Comparison of ENCODE assay signal across 8 cellular contexts in the genomic region with DNA sequence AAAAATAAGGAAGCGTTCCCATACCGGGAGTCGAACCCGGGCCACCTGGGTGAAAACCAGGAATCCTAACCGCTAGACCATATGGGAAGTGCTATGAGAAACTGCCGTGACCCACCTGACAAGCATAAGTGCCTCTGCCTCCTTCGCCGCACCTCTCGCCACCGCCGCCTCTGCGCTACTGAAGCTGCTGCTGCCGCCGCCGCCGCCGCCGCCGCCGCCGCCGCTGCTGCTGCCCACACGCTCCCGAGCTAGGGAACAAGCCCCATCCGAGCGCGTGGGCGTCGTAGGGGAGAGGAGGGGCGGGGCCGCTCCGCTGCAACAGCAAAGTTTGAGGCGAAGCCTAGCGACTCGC. TPM values are rescaled to one million over a fixed set of nuclear protein-coding genes. Genes with fewer than 3 reads are reported as not detected.
DNase-seq lines count a peak whose midpoint lies in the region; ATAC-seq, FAIRE-seq and TF ChIP-seq lines count a peak whose summit lies in the region.

No MANE protein-coding gene starts in this region.

- intact Hi-C loops in activated T-helper 2 cell treated with anti-CD3 and anti-CD28 coated beads, Interferon-gamma antibody, Interleukin-2, Interleukin-4, amounts not matched to agents 10 μg/mL and 5 μg/mL and 100 μg/mL, durations not matched to agents 14 hours and 24 hours and 36 hours (cut with micrococcal nuclease): loop anchor here (1.0 to 2.0 kb wide), 7 partner anchors 41 to 397 kb away; partner anchors contain the start of genes ELF1, KBTBD6, NAA16 and RGCC
- intact Hi-C loops in stomach (cut with DNase I; ENCODE audit: low total_unique reads): no loop called here

- in situ Hi-C loops in Caki2 (cut with HindIII; ENCODE audit: low pct_unique_long_range_greater_than_20kb, low sequenced_read_pairs): no loop called here

- DNase-seq in Caki2 (ENCODE audit: low read depth): peak; percentile 82
- DNase-seq in HuH-7.5 (ENCODE audit: low spot score): peak; percentile 19
- peak; percentile 68 for DNase-seq in RCC 7860 (ENCODE audit: low spot score)
- peak; percentile 80 for DNase-seq in activated T-helper 2 cell treated with anti-CD3 and anti-CD28 coated beads, Interferon-gamma antibody, Interleukin-2, Interleukin-4, amounts not matched to agents 10 μg/mL and 5 μg/mL and 100 μg/mL, durations not matched to agents 14 hours and 24 hours and 36 hours (ENCODE audit: low spot score)
- DNase-seq in fibroblast of pulmonary artery (ENCODE audit: low read depth): no peak
- peak; percentile 87 for DNase-seq in nephron progenitor cell
- peak; percentile 84 for DNase-seq in stomach

- H3K4me3 Mint-ChIP-seq in activated T-helper 2 cell treated with anti-CD3 and anti-CD28 coated beads, Interferon-gamma antibody, Interleukin-2, Interleukin-4, amounts not matched to agents 10 μg/mL and 5 μg/mL and 100 μg/mL, durations not matched to agents 14 hours and 24 hours and 36 hours (ENCODE audit: low read depth): peak overlapping the region; percentile 95
- peak overlapping the region; percentile 93 for H3K4me3 Mint-ChIP-seq in nephron progenitor cell

- no peaks in the 10 kb centered on the region for H3K9me3 Mint-ChIP-seq in activated T-helper 2 cell treated with anti-CD3 and anti-CD28 coated beads, Interferon-gamma antibody, Interleukin-2, Interleukin-4, amounts not matched to agents 10 μg/mL and 5 μg/mL and 100 μg/mL, durations not matched to agents 14 hours and 24 hours and 36 hours
- no peaks in the 10 kb centered on the region for H3K9me3 Mint-ChIP-seq in nephron progenitor cell

- no peak for FAIRE-seq in RCC 7860 (lab: Jason Lieb, UNC)

- H3K27me3 ChIP-seq in stomach: no peaks in the 10 kb centered on the region

- no peak for TF ChIP-seq POLR2A in stomach (IDR thresholded peaks at IDR 0.05)

- H3K36me3 Mint-ChIP-seq in activated T-helper 2 cell treated with anti-CD3 and anti-CD28 coated beads, Interferon-gamma antibody, Interleukin-2, Interleukin-4, amounts not matched to agents 10 μg/mL and 5 μg/mL and 100 μg/mL, durations not matched to agents 14 hours and 24 hours and 36 hours (ENCODE audit: low read depth): peaks cover 29% of the 10 kb centered on the region
- peaks cover 10% of the 10 kb centered on the region for H3K36me3 Mint-ChIP-seq in nephron progenitor cell (ENCODE audit: low read depth)

- WGBS in stomach, 5 donors: 0 to 1% (median 0%) methylated on average over 18 to 35 of the region's 35 CpGs

- peaks cover 45% of the 10 kb centered on the region for H3K4me1 Mint-ChIP-seq in activated T-helper 2 cell treated with anti-CD3 and anti-CD28 coated beads, Interferon-gamma antibody, Interleukin-2, Interleukin-4, amounts not matched to agents 10 μg/mL and 5 μg/mL and 100 μg/mL, durations not matched to agents 14 hours and 24 hours and 36 hours (ENCODE audit: low read depth)
- peaks cover 65% of the 10 kb centered on the region for H3K4me1 Mint-ChIP-seq in nephron progenitor cell

- ATAC-seq in GM21447 (IDR thresholded peaks at IDR 0.05; ENCODE audit: unreplicated experiment): peak; percentile 33

- peaks cover 0 to 6% (median 5%) of the 10 kb centered on the region in 4 donors for H3K36me3 ChIP-seq in stomach

- peaks cover 37 to 76% (median 61%) of the 10 kb centered on the region in 4 donors for H3K4me1 ChIP-seq in stomach

- no peaks in the 10 kb centered on the region for H3K9me3 ChIP-seq in stomach

- H3K27me3 Mint-ChIP-seq in activated T-helper 2 cell treated with anti-CD3 and anti-CD28 coated beads, Interferon-gamma antibody, Interleukin-2, Interleukin-4, amounts not matched to agents 10 μg/mL and 5 μg/mL and 100 μg/mL, durations not matched to agents 14 hours and 24 hours and 36 hours (ENCODE audit: low read depth): no peaks in the 10 kb centered on the region
- H3K27me3 Mint-ChIP-seq in nephron progenitor cell (ENCODE audit: low read depth, poor library complexity): peaks cover 6% of the 10 kb centered on the region

- H3K27ac ChIP-seq in stomach: peak overlapping the region; percentile 94 to 99 (median 98)

- TF ChIP-seq CTCF in fibroblast of pulmonary artery (IDR thresholded peaks at IDR 0.05; ENCODE audit: low read length, missing control alignments): no peak
- TF ChIP-seq CTCF in nephron progenitor cell (IDR thresholded peaks at IDR 0.05): no peak
- no peak for TF ChIP-seq CTCF in stomach (IDR thresholded peaks at IDR 0.05)

- no peak for TF ChIP-seq EP300 in stomach (IDR thresholded peaks at IDR 0.05)

- H3K4me3 ChIP-seq in fibroblast of pulmonary artery (replicated peaks; ENCODE audit: low read depth, low read length) (peak overlapping the region; percentile 85), stomach (peak overlapping the region; percentile 60 to 76 (median 70))

- H3K27ac Mint-ChIP-seq in activated T-helper 2 cell treated with anti-CD3 and anti-CD28 coated beads, Interferon-gamma antibody, Interleukin-2, Interleukin-4, amounts not matched to agents 10 μg/mL and 5 μg/mL and 100 μg/mL, durations not matched to agents 14 hours and 24 hours and 36 hours: peak overlapping the region; percentile 100
- peak overlapping the region; percentile 100 for H3K27ac Mint-ChIP-seq in nephron progenitor cell

RNA-seq across cellular contexts. Expression of gene WBP4, which starts 0.6 kb away (rescaled TPM):
- 3.5 and 6.9 TPM in 2 replicates for total RNA-seq in Caki2 (2014; rRNA removed; shearing (Covaris generic); ENCODE audit: low replicate concordance)
- total RNA-seq in activated T-helper 2 cell treated with anti-CD3 and anti-CD28 coated beads, Interferon-gamma antibody, Interleukin-2, Interleukin-4, amounts not matched to agents 10 μg/mL and 5 μg/mL and 100 μg/mL, durations not matched to agents 14 hours and 24 hours and 36 hours: 13.3 and 13.8 TPM in 2 replicates
- total RNA-seq in stomach: 10 to 100 TPM in 2 of 5 donors, 1 to 10 TPM in 2, under 1 TPM in 1; 0.58 to 18.9 (median 8.5) TPM
- polyA plus RNA-seq in stomach: 10 to 100 TPM in 1 of 3 donors, 1 to 10 TPM in 2; 8.7 to 15.7 (median 9.9) TPM

RNA-seq across cellular contexts. Expression of gene ELF1, which starts 41.6 kb away (rescaled TPM):
- total RNA-seq in Caki2 (2014; rRNA removed; shearing (Covaris generic); ENCODE audit: low replicate concordance): 16.6 and 18.7 TPM in 2 replicates
- 65.3 and 68.1 TPM in 2 replicates for total RNA-seq in activated T-helper 2 cell treated with anti-CD3 and anti-CD28 coated beads, Interferon-gamma antibody, Interleukin-2, Interleukin-4, amounts not matched to agents 10 μg/mL and 5 μg/mL and 100 μg/mL, durations not matched to agents 14 hours and 24 hours and 36 hours
- 100 to 1,000 TPM in 1 of 5 donors, 10 to 100 TPM in 4; 13.3 to 113 (median 49.7) TPM for total RNA-seq in stomach
- polyA plus RNA-seq in stomach: 10 to 100 TPM; 10.9 to 31.8 (median 19.8) TPM
